ENCODE assay signal across 1 cellular context in the genomic region with DNA sequence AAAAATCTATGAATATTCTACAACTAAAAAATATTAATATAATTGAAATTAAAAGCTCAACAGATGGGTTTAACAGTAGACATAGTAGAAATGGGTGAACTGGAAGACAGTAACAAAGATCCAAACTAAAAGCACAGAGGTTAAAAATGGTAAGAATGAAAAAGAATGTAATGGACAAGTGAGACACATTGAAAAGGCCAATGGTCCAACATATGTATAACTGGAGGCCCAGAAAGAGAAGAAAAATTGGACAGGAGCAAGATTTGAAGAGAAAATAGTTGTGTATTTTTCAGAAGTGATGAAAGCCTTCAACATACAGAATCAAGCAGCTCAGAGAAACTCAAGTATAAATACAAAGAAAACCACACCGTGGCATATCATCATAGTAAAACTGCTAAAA.
TF ChIP-seq lines count a peak whose summit lies in the region.

No MANE protein-coding gene starts in this region.

TF ChIP-seq in WTC11, 78 proteins besides CTCF, POLR2A, EP300 and RAD21 (continued from another document):
- TF ChIP-seq, protein P1, sequence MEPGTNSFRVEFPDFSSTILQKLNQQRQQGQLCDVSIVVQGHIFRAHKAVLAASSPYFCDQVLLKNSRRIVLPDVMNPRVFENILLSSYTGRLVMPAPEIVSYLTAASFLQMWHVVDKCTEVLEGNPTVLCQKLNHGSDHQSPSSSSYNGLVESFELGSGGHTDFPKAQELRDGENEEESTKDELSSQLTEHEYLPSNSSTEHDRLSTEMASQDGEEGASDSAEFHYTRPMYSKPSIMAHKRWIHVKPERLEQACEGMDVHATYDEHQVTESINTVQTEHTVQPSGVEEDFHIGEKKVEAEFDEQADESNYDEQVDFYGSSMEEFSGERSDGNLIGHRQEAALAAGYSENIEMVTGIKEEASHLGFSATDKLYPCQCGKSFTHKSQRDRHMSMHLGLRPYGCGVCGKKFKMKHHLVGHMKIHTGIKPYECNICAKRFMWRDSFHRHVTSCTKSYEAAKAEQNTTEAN (CRISPR knock-in tag; IDR thresholded peaks at IDR 0.05): no peak
- no peak for TF ChIP-seq TCF7 (CRISPR knock-in tag; IDR thresholded peaks at IDR 0.05; ENCODE audit: low read depth)
